In genomic region chr14:43479751-43480150, GRCh38 we compare ENCODE assay signal across 16 cellular contexts.
"Had no signal": no experiment of that assay in that cellular context is flagged by ENCODE, and none has a peak within 500 bp of the region (broad histone marks: within the 10 kb centered on the region; RNA-seq: fewer than 3 reads in every experiment).

No MANE protein-coding gene starts in this region.

- H3K27me3 Mint-ChIP-seq: activated naive CD4-positive, alpha-beta T cell treated with anti-CD3 and anti-CD28 coated beads, Interleukin-2, amount 50 U/mL, for 24 hours; dendritic cell treated with granulocyte-macrophage colony-stimulating factor and Interleukin-4, amounts not matched to agents 40 ng/mL and 50 ng/mL, for 4 days; naive thymus-derived CD4-positive, alpha-beta T cell; stimulated activated naive CD8-positive, alpha-beta T cell treated with anti-CD3 and anti-CD28 coated beads, Interleukin-15, amount 100 ng/mL, for 72 hours had no signal

- H3K4me3 Mint-ChIP-seq: activated naive CD4-positive, alpha-beta T cell treated with anti-CD3 and anti-CD28 coated beads, Interleukin-2, amount 50 U/mL, for 24 hours; dendritic cell treated with granulocyte-macrophage colony-stimulating factor and Interleukin-4, amounts not matched to agents 40 ng/mL and 50 ng/mL, for 4 days; naive thymus-derived CD4-positive, alpha-beta T cell; neural crest cell; stimulated activated effector memory CD8-positive, alpha-beta T cell treated with anti-CD3 and anti-CD28 coated beads, Interleukin-12 subunit alpha, Interleukin-12 subunit beta, amount 100 ng/mL, for 72 hours; stimulated activated naive CD8-positive, alpha-beta T cell treated with anti-CD3 and anti-CD28 coated beads, Interleukin-15, amount 100 ng/mL, for 72 hours had no signal

- H3K36me3 Mint-ChIP-seq: activated naive CD4-positive, alpha-beta T cell treated with anti-CD3 and anti-CD28 coated beads, Interleukin-2, amount 50 U/mL, for 24 hours; naive thymus-derived CD4-positive, alpha-beta T cell; stimulated activated effector memory CD8-positive, alpha-beta T cell treated with anti-CD3 and anti-CD28 coated beads, Interleukin-12 subunit alpha, Interleukin-12 subunit beta, amount 100 ng/mL, for 72 hours had no signal

- DNase-seq: activated gamma-delta T cell treated with Interleukin-2 at 50 U/mL for 16 hours; activated T-cell treated with anti-CD3 and anti-CD28 coated beads, Interleukin-2, amount 50 U/mL, for 1 hour; anterior cingulate cortex; body of pancreas; effector CD4-positive, alpha-beta T cell; foreskin fibroblast; left ventricle myocardium inferior; naive thymus-derived CD4-positive, alpha-beta T cell; posterior cingulate gyrus; right lobe of liver; stimulated activated CD4-positive, alpha-beta T cell treated with anti-CD3 and anti-CD28 coated beads, Interleukin-1b, Interleukin-23, amount 100 ng/mL, for 48 hours; stimulated activated naive CD8-positive, alpha-beta T cell treated with anti-CD3 and anti-CD28 coated beads, Interleukin-15, amount 100 ng/mL, for 72 hours had no signal

- H3K4me1 Mint-ChIP-seq: activated naive CD4-positive, alpha-beta T cell treated with anti-CD3 and anti-CD28 coated beads, Interleukin-2, amount 50 U/mL, for 24 hours; naive thymus-derived CD4-positive, alpha-beta T cell; neural crest cell; stimulated activated effector memory CD8-positive, alpha-beta T cell treated with anti-CD3 and anti-CD28 coated beads, Interleukin-12 subunit alpha, Interleukin-12 subunit beta, amount 100 ng/mL, for 72 hours; stimulated activated naive CD8-positive, alpha-beta T cell treated with anti-CD3 and anti-CD28 coated beads, Interleukin-15, amount 100 ng/mL, for 72 hours had no signal

- H3K27ac Mint-ChIP-seq: activated naive CD4-positive, alpha-beta T cell treated with anti-CD3 and anti-CD28 coated beads, Interleukin-2, amount 50 U/mL, for 24 hours; dendritic cell treated with granulocyte-macrophage colony-stimulating factor and Interleukin-4, amounts not matched to agents 40 ng/mL and 50 ng/mL, for 4 days; naive thymus-derived CD4-positive, alpha-beta T cell; stimulated activated effector memory CD8-positive, alpha-beta T cell treated with anti-CD3 and anti-CD28 coated beads, Interleukin-12 subunit alpha, Interleukin-12 subunit beta, amount 100 ng/mL, for 72 hours; stimulated activated naive CD8-positive, alpha-beta T cell treated with anti-CD3 and anti-CD28 coated beads, Interleukin-15, amount 100 ng/mL, for 72 hours had no signal

- H3K9me3 Mint-ChIP-seq: dendritic cell treated with granulocyte-macrophage colony-stimulating factor and Interleukin-4, amounts not matched to agents 40 ng/mL and 50 ng/mL, for 4 days; neural crest cell; stimulated activated naive CD8-positive, alpha-beta T cell treated with anti-CD3 and anti-CD28 coated beads, Interleukin-15, amount 100 ng/mL, for 72 hours had no signal
